26 cellular contexts compared by ENCODE assay signal in genomic region chr9:124894035-124894740, GRCh38. TPM values are rescaled to one million over a fixed set of nuclear protein-coding genes. Genes with fewer than 3 reads are reported as not detected.
DNase-seq lines count a peak whose midpoint lies in the region; ATAC-seq and TF ChIP-seq lines count a peak whose summit lies in the region.
"Had no signal": no experiment of that assay in that cellular context is flagged by ENCODE, and none has a peak within 500 bp of the region (broad histone marks: within the 10 kb centered on the region; RNA-seq: fewer than 3 reads in every experiment).

No MANE protein-coding gene starts in this region.

- POLR2A ChIA-PET in WTC11 (lab: Charles Lee), result interaction anchor here (0.8 kb wide), 1 partner anchor 38 kb away, joined by 3 read pairs; no protein-coding TSS in a partner anchor

- DNase-seq in activated T-cell treated with anti-CD3 and anti-CD28 coated beads, Interleukin-2, amount 50 U/mL, for 1 hour, result peak; percentile 45
- DNase-seq in activated T-cell treated with anti-CD3 and anti-CD28 coated beads, Interleukin-2, amount 50 U/mL, for 72 hours, result no peak
- DNase-seq in WTC11 (ENCODE audit: low spot score), result no peak
- DNase-seq in glutamatergic neuron, result no peak
- DNase-seq in stimulated activated effector memory CD8-positive, alpha-beta T cell treated with anti-CD3 and anti-CD28 coated beads, Interleukin-12 subunit alpha, Interleukin-12 subunit beta, amount 100 ng/mL, for 72 hours (ENCODE audit: low spot score in 2 of 2), result no peak
- DNase-seq: activated CD8-positive, alpha-beta memory T cell treated with anti-CD3 and anti-CD28 coated beads for 24 hours; activated naive CD8-positive, alpha-beta T cell treated with anti-CD3 and anti-CD28 coated beads, Interleukin-2, amount 10 ng/mL, durations not matched to agents 7 days and 5 days; GF-D8; NCI-H187; occipital lobe; right cardiac atrium; stimulated activated CD4-positive, alpha-beta T cell treated with anti-CD3 and anti-CD28 coated beads, Interleukin-12 subunit alpha, Interleukin-12 subunit beta, amount 100 ng/mL, for 4 hours had no signal

- H3K27ac Mint-ChIP-seq in activated T-cell treated with anti-CD3 and anti-CD28 coated beads, Interleukin-2, amount 50 U/mL, for 72 hours, result no peak overlapping the region
- H3K27ac Mint-ChIP-seq in WTC11, result 0 out of 2 replicates have a peak overlapping the region, but pooled peaks have one; percentile 6
- peak overlapping the region; percentile 81 for H3K27ac Mint-ChIP-seq in glutamatergic neuron (ENCODE audit: unreplicated experiment)
- H3K27ac Mint-ChIP-seq in stimulated activated effector memory CD8-positive, alpha-beta T cell treated with anti-CD3 and anti-CD28 coated beads, Interleukin-12 subunit alpha, Interleukin-12 subunit beta, amount 100 ng/mL, for 72 hours, result peak overlapping the region; percentile 69
- H3K27ac Mint-ChIP-seq: dendritic cell treated with granulocyte-macrophage colony-stimulating factor and Interleukin-4, amounts not matched to agents 40 ng/mL and 50 ng/mL, for 4 days had no signal

- TF ChIP-seq CTCF in WTC11 (IDR thresholded peaks at IDR 0.05), result no peak
- TF ChIP-seq CTCF in glutamatergic neuron (IDR thresholded peaks at IDR 0.05; ENCODE audit: partially characterized antibody, unreplicated experiment), result no peak

- ATAC-seq in activated T-cell treated with anti-CD3 and anti-CD28 coated beads, Interleukin-2, amount 50 U/mL, for 72 hours (replicated peaks in 1 of 2), result no peak
- ATAC-seq in WTC11, result peak; percentile 62
- ATAC-seq in stimulated activated effector memory CD8-positive, alpha-beta T cell treated with anti-CD3 and anti-CD28 coated beads, Interleukin-12 subunit alpha, Interleukin-12 subunit beta, amount 100 ng/mL, for 72 hours, result no peak
- no peak for ATAC-seq in HG02623 (IDR thresholded peaks at IDR 0.05; ENCODE audit: unreplicated experiment)
- ATAC-seq in HG03045 (IDR thresholded peaks at IDR 0.05; ENCODE audit: unreplicated experiment), result no peak
- ATAC-seq in GM19328 (IDR thresholded peaks at IDR 0.05; ENCODE audit: unreplicated experiment), result no peak
- ATAC-seq: mucosa of descending colon, right cardiac atrium had no signal

- H3K4me1 Mint-ChIP-seq in activated T-cell treated with anti-CD3 and anti-CD28 coated beads, Interleukin-2, amount 50 U/mL, for 72 hours (ENCODE audit: low read depth), result peaks cover 6% of the 10 kb centered on the region
- peaks cover 7% of the 10 kb centered on the region; the same call in 1 of the 2 replicates for H3K4me1 Mint-ChIP-seq in WTC11
- peaks cover 8% of the 10 kb centered on the region for H3K4me1 Mint-ChIP-seq in glutamatergic neuron (ENCODE audit: low read depth, unreplicated experiment)
- H3K4me1 Mint-ChIP-seq in stimulated activated effector memory CD8-positive, alpha-beta T cell treated with anti-CD3 and anti-CD28 coated beads, Interleukin-12 subunit alpha, Interleukin-12 subunit beta, amount 100 ng/mL, for 72 hours, result peaks cover 10% of the 10 kb centered on the region

- H3K36me3 Mint-ChIP-seq in activated T-cell treated with anti-CD3 and anti-CD28 coated beads, Interleukin-2, amount 50 U/mL, for 72 hours (ENCODE audit: insufficient read depth in 2 of 2), result peaks cover 7 to 31% of the 10 kb centered on the region in 2 donors
- peaks cover 9% of the 10 kb centered on the region for H3K36me3 Mint-ChIP-seq in WTC11
- H3K36me3 Mint-ChIP-seq in glutamatergic neuron (ENCODE audit: unreplicated experiment), result peaks cover 16% of the 10 kb centered on the region
- H3K36me3 Mint-ChIP-seq in stimulated activated effector memory CD8-positive, alpha-beta T cell treated with anti-CD3 and anti-CD28 coated beads, Interleukin-12 subunit alpha, Interleukin-12 subunit beta, amount 100 ng/mL, for 72 hours, result peaks cover 83% of the 10 kb centered on the region

- no peaks in the 10 kb centered on the region for H3K9me3 Mint-ChIP-seq in activated T-cell treated with anti-CD3 and anti-CD28 coated beads, Interleukin-2, amount 50 U/mL, for 72 hours
- H3K9me3 Mint-ChIP-seq in WTC11 (no peaks in the 10 kb centered on the region), glutamatergic neuron (ENCODE audit: unreplicated experiment) (peaks cover 8% of the 10 kb centered on the region)
- no peaks in the 10 kb centered on the region for H3K9me3 Mint-ChIP-seq in stimulated activated effector memory CD8-positive, alpha-beta T cell treated with anti-CD3 and anti-CD28 coated beads, Interleukin-12 subunit alpha, Interleukin-12 subunit beta, amount 100 ng/mL, for 72 hours
- H3K9me3 Mint-ChIP-seq: activated naive CD8-positive, alpha-beta T cell treated with anti-CD3 and anti-CD28 coated beads, Interleukin-2, amount 10 ng/mL, durations not matched to agents 7 days and 5 days; activated T-helper 1 cell treated with anti-CD3 and anti-CD28 coated beads, Interleukin-12 subunit alpha, Interleukin-12 subunit beta, Interleukin-2, Interleukin-4 antibody, amounts not matched to agents 30 ng/mL and 10 ng/mL and 1 ng/mL, durations not matched to agents 14 hours and 24 hours and 36 hours; dendritic cell treated with granulocyte-macrophage colony-stimulating factor and Interleukin-4, amounts not matched to agents 40 ng/mL and 50 ng/mL, for 4 days had no signal

- no peaks in the 10 kb centered on the region for H3K27me3 Mint-ChIP-seq in activated T-cell treated with anti-CD3 and anti-CD28 coated beads, Interleukin-2, amount 50 U/mL, for 72 hours (ENCODE audit: low read depth)
- no peaks in the 10 kb centered on the region for H3K27me3 Mint-ChIP-seq in WTC11 (ENCODE audit: low read depth)
- H3K27me3 Mint-ChIP-seq in glutamatergic neuron (ENCODE audit: unreplicated experiment), result peaks cover 9% of the 10 kb centered on the region
- H3K27me3 Mint-ChIP-seq: activated naive CD8-positive, alpha-beta T cell treated with anti-CD3 and anti-CD28 coated beads, Interleukin-2, amount 10 ng/mL, durations not matched to agents 7 days and 5 days; dendritic cell treated with granulocyte-macrophage colony-stimulating factor and Interleukin-4, amounts not matched to agents 40 ng/mL and 50 ng/mL, for 4 days had no signal

- H3K4me3 Mint-ChIP-seq in activated T-cell treated with anti-CD3 and anti-CD28 coated beads, Interleukin-2, amount 50 U/mL, for 72 hours, result no peak overlapping the region
- H3K4me3 Mint-ChIP-seq in WTC11 (no peak overlapping the region), glutamatergic neuron (ENCODE audit: unreplicated experiment) (peak overlapping the region; percentile 8)
- H3K4me3 Mint-ChIP-seq in stimulated activated effector memory CD8-positive, alpha-beta T cell treated with anti-CD3 and anti-CD28 coated beads, Interleukin-12 subunit alpha, Interleukin-12 subunit beta, amount 100 ng/mL, for 72 hours, result no peak overlapping the region
- H3K4me3 Mint-ChIP-seq: activated naive CD8-positive, alpha-beta T cell treated with anti-CD3 and anti-CD28 coated beads, Interleukin-2, amount 10 ng/mL, durations not matched to agents 7 days and 5 days; activated T-helper 1 cell treated with anti-CD3 and anti-CD28 coated beads, Interleukin-12 subunit alpha, Interleukin-12 subunit beta, Interleukin-2, Interleukin-4 antibody, amounts not matched to agents 30 ng/mL and 10 ng/mL and 1 ng/mL, durations not matched to agents 14 hours and 24 hours and 36 hours; dendritic cell treated with granulocyte-macrophage colony-stimulating factor and Interleukin-4, amounts not matched to agents 40 ng/mL and 50 ng/mL, for 4 days had no signal

- CTCF ChIA-PET in WTC11 (lab: Charles Lee), result interaction anchor here (0.8 to 2.9 kb wide), 10 partner anchors 12 to 347 kb away, joined by 3 to 16 read pairs (median 4); partner anchors contain the start of genes ARPC5L, RPL35 and WDR38

TF ChIP-seq in WTC11, 78 proteins besides CTCF, POLR2A, EP300 and RAD21:
- TF ChIP-seq SP1 (CRISPR knock-in tag; conservative IDR thresholded peaks at IDR 0.05), result 0 out of 2 replicates have a peak, but pooled peaks have one; percentile 23
- TF ChIP-seq GRHL2 (CRISPR knock-in tag; IDR thresholded peaks at IDR 0.05; ENCODE audit: insufficient replicate concordance, severe bottlenecking), result no peak

RNA-seq across cellular contexts. Expression of gene ARPC5L, which starts 32.3 kb away (rescaled TPM):
- 100 to 1,000 TPM; 116 to 125 TPM for total RNA-seq in activated T-cell treated with anti-CD3 and anti-CD28 coated beads, Interleukin-2, amount 50 U/mL, for 72 hours
- total RNA-seq in WTC11 (2021) (40.0 to 47.2 TPM (median 40.5 TPM) in 3 replicates), glutamatergic neuron (ENCODE audit: unreplicated experiment) (25.2 TPM)

RNA-seq across cellular contexts. Expression of gene RPL35, which starts 32.4 kb away (rescaled TPM):
- total RNA-seq in activated T-cell treated with anti-CD3 and anti-CD28 coated beads, Interleukin-2, amount 50 U/mL, for 72 hours, result 1,000 to 10,000 TPM; 1,754 to 1,822 TPM
- total RNA-seq in WTC11 (2021) (1,710 to 1,958 TPM (median 1,927 TPM) in 3 replicates), glutamatergic neuron (ENCODE audit: unreplicated experiment) (559 TPM)

RNA-seq across cellular contexts. Expression of gene WDR38, which starts 40.9 kb away (rescaled TPM):
- not detected for total RNA-seq in activated T-cell treated with anti-CD3 and anti-CD28 coated beads, Interleukin-2, amount 50 U/mL, for 72 hours
- total RNA-seq in WTC11 (2021) (not detected in 3 replicates), glutamatergic neuron (ENCODE audit: unreplicated experiment) (not detected)
- total RNA-seq: A673; activated naive CD8-positive, alpha-beta T cell treated with anti-CD3 and anti-CD28 coated beads, Interleukin-2, amount 10 ng/mL, durations not matched to agents 7 days and 5 days; activated T-helper 1 cell treated with anti-CD3 and anti-CD28 coated beads, Interleukin-12 subunit alpha, Interleukin-12 subunit beta, Interleukin-2, Interleukin-4 antibody, amounts not matched to agents 30 ng/mL and 10 ng/mL and 1 ng/mL, durations not matched to agents 14 hours and 24 hours and 36 hours; fibroblast of villous mesenchyme; H7; hepatocyte; HT1080; liver; mucosa of descending colon; occipital lobe; right cardiac atrium; SJSA1; suprapubic skin had no signal

RNA-seq across cellular contexts. Expression of gene GOLGA1, which starts 46.7 kb away (rescaled TPM):
- 10 to 100 TPM; 22.5 to 24.0 TPM for total RNA-seq in activated T-cell treated with anti-CD3 and anti-CD28 coated beads, Interleukin-2, amount 50 U/mL, for 72 hours
- total RNA-seq in WTC11 (2021) (8.7 to 11.6 TPM (median 9.6 TPM) in 3 replicates), glutamatergic neuron (ENCODE audit: unreplicated experiment) (18.3 TPM)
